Comparison of ENCODE assay signal across 1 cellular context in genomic region chr2:234960091-234961088, GRCh38.
TF ChIP-seq lines count a peak whose summit lies in the region.

No MANE protein-coding gene starts in this region.

TF ChIP-seq in HepG2, 621 proteins besides CTCF, POLR2A, EP300 and RAD21 (continued from another document):
- 0 out of 2 replicates have a peak, but pooled peaks have one; percentile 25 for TF ChIP-seq SOX5 (CRISPR knock-in tag; IDR thresholded peaks at IDR 0.05; ENCODE audit: borderline replicate concordance)
- TF ChIP-seq POLR2AphosphoS5 (IDR thresholded peaks at IDR 0.05; ENCODE audit: low read depth, low read length), result 0 out of 2 replicates have a peak, but pooled peaks have one; percentile 18
- peak; percentile 39; the same call in 1 of the 2 replicates for TF ChIP-seq RBFOX2 (IDR thresholded peaks at IDR 0.05; ENCODE audit: low read depth, low read length)
- TF ChIP-seq RBM22 (optimal IDR thresholded peaks at IDR 0.05; ENCODE audit: low read length), result peak; percentile 76
- TF ChIP-seq GATAD1 (CRISPR knock-in tag; IDR thresholded peaks at IDR 0.05), result no peak
